15 cellular contexts compared by ENCODE assay signal in the genomic region with DNA sequence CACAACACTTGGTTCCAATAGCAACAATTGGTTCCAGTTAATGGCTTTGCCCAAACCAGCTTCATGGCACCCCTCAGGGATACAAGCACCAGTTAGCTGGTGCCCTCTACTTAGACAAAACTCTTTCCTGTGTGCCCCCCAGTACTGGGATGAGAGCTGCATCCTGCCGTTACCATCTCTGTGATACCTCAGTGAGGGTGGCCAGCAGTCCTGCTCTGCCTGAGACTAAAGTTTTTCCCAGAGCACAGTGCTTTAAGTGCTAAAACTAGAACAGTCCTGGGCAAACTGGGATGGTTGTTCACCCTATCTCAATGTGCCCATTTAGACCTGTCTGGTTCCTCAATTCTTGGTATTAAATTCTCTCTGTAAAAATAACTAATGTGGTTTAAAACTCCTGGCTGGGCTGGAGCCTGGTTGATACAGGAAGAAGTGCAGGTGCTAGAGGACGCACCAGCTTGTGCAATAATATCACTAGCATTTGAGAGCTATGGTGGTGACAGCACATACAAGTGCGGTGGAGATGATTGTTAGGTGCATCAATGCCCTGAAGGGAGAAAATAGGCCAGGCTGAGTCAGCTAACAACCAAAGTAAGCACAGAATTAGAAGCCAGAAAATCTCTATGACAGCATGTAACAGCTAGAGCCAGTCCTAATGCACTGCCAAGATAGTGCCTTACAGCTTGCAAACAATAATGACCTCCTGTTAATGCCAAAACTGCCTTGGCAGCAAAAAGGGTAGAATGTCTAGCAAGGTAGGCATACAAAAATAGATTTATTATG.
DNase-seq lines count a peak whose midpoint lies in the region; ATAC-seq and TF ChIP-seq lines count a peak whose summit lies in the region.
"Had no signal": no experiment of that assay in that cellular context is flagged by ENCODE, and none has a peak within 500 bp of the region (broad histone marks: within the 10 kb centered on the region; RNA-seq: fewer than 3 reads in every experiment).

No MANE protein-coding gene starts in this region.

- H3K27me3 Mint-ChIP-seq in osteocyte (ENCODE audit: unreplicated experiment) (peaks cover 21% of the 10 kb centered on the region), immature natural killer cell (ENCODE audit: low read depth in 3 of 3) (peaks cover 0 to 4% (median 1%) of the 10 kb centered on the region in 3 donors)

- peak; percentile 72 for DNase-seq in ELR (ENCODE audit: low read depth)
- DNase-seq in NCI-H446 treated with DMSO at 0.1 percent for 48 hours (lab: John Stamatoyannopoulos, UW) = peak; percentile 95
- DNase-seq in foreskin keratinocyte = peak; percentile 94 to 96
- peak; percentile 49 for DNase-seq in osteocyte (ENCODE audit: extremely low spot score, unreplicated experiment)
- no peak for DNase-seq in iPS-NIHi7 (ENCODE audit: extremely low spot score)
- no peak for DNase-seq in T-helper 1 cell
- DNase-seq in immature natural killer cell = no peak
- DNase-seq: activated CD4-positive, alpha-beta T cell treated with anti-CD3 and anti-CD28 coated beads, Interleukin-2, amount 50 U/mL, for 1 hour; activated effector memory CD4-positive, alpha-beta T cell treated with anti-CD3 and anti-CD28 coated beads, Interleukin-2, amount 50 U/mL, for 16 hours; erythroblast; HCEC 1CT; mucosa of descending colon; retina had no signal

- H3K27ac Mint-ChIP-seq in osteocyte (ENCODE audit: unreplicated experiment) (no peak overlapping the region), immature natural killer cell (no peak overlapping the region)

- H3K27me3 ChIP-seq in foreskin keratinocyte = peaks cover 23% of the 10 kb centered on the region
- H3K27me3 ChIP-seq: BLaER1 treated with 17β-estradiol and CSF1 and Interleukin-3, amounts not matched to agents 10 nM and 100 nM had no signal

- peak; percentile 99 for ATAC-seq in foreskin keratinocyte
- ATAC-seq in GM19467 (IDR thresholded peaks at IDR 0.05; ENCODE audit: unreplicated experiment) = no peak
- ATAC-seq: mucosa of descending colon had no signal

- H3K4me1 ChIP-seq in foreskin keratinocyte = peaks cover 3% of the 10 kb centered on the region

- H3K9me3 Mint-ChIP-seq in osteocyte (ENCODE audit: unreplicated experiment) (no peaks in the 10 kb centered on the region), immature natural killer cell (no peaks in the 10 kb centered on the region)

- H3K4me1 Mint-ChIP-seq in osteocyte (ENCODE audit: unreplicated experiment) (peaks cover 2% of the 10 kb centered on the region), immature natural killer cell (no peaks in the 10 kb centered on the region)

- H3K36me3 Mint-ChIP-seq in osteocyte (ENCODE audit: unreplicated experiment) = no peaks in the 10 kb centered on the region
- H3K36me3 Mint-ChIP-seq in immature natural killer cell = no peaks in the 10 kb centered on the region

- peak; percentile 36 for TF ChIP-seq CTCF in foreskin keratinocyte (conservative IDR thresholded peaks at IDR 0.05)
- no peak for TF ChIP-seq CTCF in osteocyte (IDR thresholded peaks at IDR 0.05)

- H3K27ac ChIP-seq in foreskin keratinocyte = no peak overlapping the region
- H3K27ac ChIP-seq: BLaER1 treated with 17β-estradiol and CSF1 and Interleukin-3, amounts not matched to agents 10 nM and 100 nM had no signal

- H3K4me3 Mint-ChIP-seq in osteocyte (ENCODE audit: unreplicated experiment) (no peak overlapping the region), immature natural killer cell (no peak overlapping the region)

Comparison
In these comparisons a context has a peak if more than half of its experiments do, and no peak if none do; other contexts are left out.
1. DNase-seq: peak in ELR (single experiment), NCI-H446 treated with DMSO at 0.1 percent for 48 hours (single experiment), foreskin keratinocyte (2 of 2) and osteocyte (single experiment); none in iPS-NIHi7 (single experiment), T-helper 1 cell (0 of 5) and immature natural killer cell (0 of 3).